ENCODE assay signal across 1 cellular context in genomic region chr4:88382621-88383020, GRCh38.
TF ChIP-seq lines count a peak whose summit lies in the region.

No MANE protein-coding gene starts in this region.

TF ChIP-seq in GM12878, 131 proteins besides CTCF, POLR2A, EP300 and RAD21 (continued from another document):
- peak; percentile 64 for TF ChIP-seq PKNOX1 (IDR thresholded peaks at IDR 0.05)
- peak in 1 of 2 experiments; percentile 18; a peak in 1 of 4 replicates for TF ChIP-seq BHLHE40 (IDR thresholded peaks at IDR 0.05; ENCODE audit: borderline replicate concordance in 1 of 2, low read depth in 2 of 2, low read length in 1 of 2)
- TF ChIP-seq STAT3 (IDR thresholded peaks at IDR 0.05; ENCODE audit: low read depth, low read length): peak; percentile 16; the same call in 1 of the 2 replicates
- peak; percentile 70; the same call in 1 of the 2 replicates for TF ChIP-seq ATF2 (IDR thresholded peaks at IDR 0.05; ENCODE audit: low read length)
- peak; percentile 84 for TF ChIP-seq CUX1 (IDR thresholded peaks at IDR 0.05; ENCODE audit: insufficient replicate concordance, low read depth, low read length)
- no peak for TF ChIP-seq NR2C2 (IDR thresholded peaks at IDR 0.05; ENCODE audit: borderline replicate concordance, control insufficient read depth, insufficient read length, low read depth)
- peak; percentile 17; the same call in 1 of the 2 replicates for TF ChIP-seq NBN (IDR thresholded peaks at IDR 0.05)
